In the genomic region with DNA sequence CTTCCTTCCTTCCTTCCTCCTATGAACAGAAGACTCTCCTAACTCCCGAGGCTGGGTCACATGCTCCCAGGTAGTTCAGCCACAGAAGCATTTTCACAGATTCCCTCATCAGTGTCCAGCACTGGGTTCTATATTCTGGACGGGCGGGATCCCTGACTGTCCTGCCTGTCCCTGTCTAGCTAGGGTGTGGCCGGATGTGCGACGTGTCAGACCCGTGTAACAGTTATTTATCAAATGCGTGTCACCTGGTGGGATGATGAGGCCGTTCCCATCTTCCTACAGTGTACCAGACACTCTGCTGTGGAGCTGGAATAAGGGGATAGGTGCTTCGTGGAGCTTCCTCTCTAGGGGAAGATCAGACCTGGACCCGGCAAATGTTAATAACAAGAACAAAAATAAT, we compare ENCODE assay signal across 19 cellular contexts.
A peak's percentile ranks its signal among the peaks of the same experiment; 100 is the strongest.
DNase-seq lines count a peak whose midpoint lies in the region; ATAC-seq, FAIRE-seq and TF ChIP-seq lines count a peak whose summit lies in the region.
"Had no signal": no experiment of that assay in that cellular context is flagged by ENCODE, and none has a peak within 500 bp of the region (broad histone marks: within the 10 kb centered on the region; RNA-seq: fewer than 3 reads in every experiment).

No MANE protein-coding gene starts in this region.

- no peaks in the 10 kb centered on the region for H3K4me1 Mint-ChIP-seq in activated CD8-positive, alpha-beta T cell treated with anti-CD3 and anti-CD28 coated beads, Interleukin-2, amount 10 ng/mL, durations not matched to agents 7 days and 5 days (ENCODE audit: low read depth)
- no peaks in the 10 kb centered on the region for H3K4me1 Mint-ChIP-seq in activated CD8-positive, alpha-beta T cell treated with anti-CD3 and anti-CD28 coated beads for 36 hours (ENCODE audit: low read depth)
- peaks cover 3% of the 10 kb centered on the region for H3K4me1 Mint-ChIP-seq in type B pancreatic cell (ENCODE audit: unreplicated experiment)
- H3K4me1 Mint-ChIP-seq: IgD-negative memory B cell had no signal

- no peak for TF ChIP-seq POLR2A in Peyer's patch (IDR thresholded peaks at IDR 0.05)

- H3K4me3 Mint-ChIP-seq in activated CD8-positive, alpha-beta T cell treated with anti-CD3 and anti-CD28 coated beads, Interleukin-2, amount 10 ng/mL, durations not matched to agents 7 days and 5 days, result no peak overlapping the region
- H3K4me3 Mint-ChIP-seq in activated CD8-positive, alpha-beta T cell treated with anti-CD3 and anti-CD28 coated beads for 36 hours, result no peak overlapping the region
- no peak overlapping the region for H3K4me3 Mint-ChIP-seq in type B pancreatic cell
- H3K4me3 Mint-ChIP-seq: IgD-negative memory B cell had no signal

- no peak for TF ChIP-seq CTCF in activated CD8-positive, alpha-beta T cell treated with anti-CD3 and anti-CD28 coated beads for 36 hours (IDR thresholded peaks at IDR 0.05)
- TF ChIP-seq CTCF in type B pancreatic cell (conservative IDR thresholded peaks at IDR 0.05) (no peak), Peyer's patch (IDR thresholded peaks at IDR 0.05) (no peak)

- H3K4me1 ChIP-seq in Peyer's patch, result no peaks in the 10 kb centered on the region
- H3K4me1 ChIP-seq: A549, SJSA1 had no signal

- peaks cover 2% of the 10 kb centered on the region for H3K27me3 Mint-ChIP-seq in activated CD8-positive, alpha-beta T cell treated with anti-CD3 and anti-CD28 coated beads, Interleukin-2, amount 10 ng/mL, durations not matched to agents 7 days and 5 days (ENCODE audit: low read depth)
- H3K27me3 Mint-ChIP-seq in activated CD8-positive, alpha-beta T cell treated with anti-CD3 and anti-CD28 coated beads for 36 hours, result peaks cover 28% of the 10 kb centered on the region
- peaks cover 29% of the 10 kb centered on the region for H3K27me3 Mint-ChIP-seq in type B pancreatic cell
- H3K27me3 Mint-ChIP-seq: IgD-negative memory B cell had no signal

- no peak overlapping the region for H3K27ac Mint-ChIP-seq in activated CD8-positive, alpha-beta T cell treated with anti-CD3 and anti-CD28 coated beads, Interleukin-2, amount 10 ng/mL, durations not matched to agents 7 days and 5 days
- no peak overlapping the region for H3K27ac Mint-ChIP-seq in activated CD8-positive, alpha-beta T cell treated with anti-CD3 and anti-CD28 coated beads for 36 hours
- H3K27ac Mint-ChIP-seq in type B pancreatic cell, result no peak overlapping the region
- H3K27ac Mint-ChIP-seq: IgD-negative memory B cell had no signal

- DNase-seq in activated CD8-positive, alpha-beta T cell treated with anti-CD3 and anti-CD28 coated beads, Interleukin-2, amount 10 ng/mL, durations not matched to agents 7 days and 5 days, result peak; percentile 9
- DNase-seq in activated CD8-positive, alpha-beta T cell treated with anti-CD3 and anti-CD28 coated beads for 36 hours, result no peak
- DNase-seq in NCI-H146 treated with DMSO at 0.1 percent for 48 hours (lab: John Stamatoyannopoulos, UW; ENCODE audit: unreplicated experiment) (peak; percentile 52), SW480 (ENCODE audit: low spot score) (peak; percentile 65), type B pancreatic cell (ENCODE audit: extremely low spot score, unreplicated experiment) (peak; percentile 37), frontal cortex (ENCODE audit: low spot score in 2 of 2) (no peak), Peyer's patch (no peak)
- DNase-seq: NCI-H1105, NCI-H187, NCI-H774, SW 1271 had no signal

- POLR2A ChIA-PET in activated CD8-positive, alpha-beta T cell treated with anti-CD3 and anti-CD28 coated beads, Interleukin-2, amount 10 ng/mL, durations not matched to agents 7 days and 5 days (lab: Charles Lee), result no interaction called here
- POLR2A ChIA-PET in activated CD8-positive, alpha-beta T cell treated with anti-CD3 and anti-CD28 coated beads for 36 hours (lab: Charles Lee), result no interaction called here

- no peak overlapping the region for H3K27ac ChIP-seq in Peyer's patch
- H3K27ac ChIP-seq: A549, C4-2B, RWPE1, SJSA1 had no signal

- H3K4me3 ChIP-seq in Peyer's patch, result no peak overlapping the region
- H3K4me3 ChIP-seq: A549, SJSA1 had no signal

- H3K36me3 ChIP-seq in Peyer's patch, result no peaks in the 10 kb centered on the region
- H3K36me3 ChIP-seq: SJSA1 had no signal

- intact Hi-C loops in activated CD8-positive, alpha-beta T cell treated with anti-CD3 and anti-CD28 coated beads for 36 hours (cut with micrococcal nuclease), result no loop called here

- no peaks in the 10 kb centered on the region for H3K36me3 Mint-ChIP-seq in activated CD8-positive, alpha-beta T cell treated with anti-CD3 and anti-CD28 coated beads, Interleukin-2, amount 10 ng/mL, durations not matched to agents 7 days and 5 days (ENCODE audit: low read depth)
- no peaks in the 10 kb centered on the region for H3K36me3 Mint-ChIP-seq in activated CD8-positive, alpha-beta T cell treated with anti-CD3 and anti-CD28 coated beads for 36 hours (ENCODE audit: low read depth)
- H3K36me3 Mint-ChIP-seq in type B pancreatic cell, result no peaks in the 10 kb centered on the region
- H3K36me3 Mint-ChIP-seq: IgD-negative memory B cell had no signal

- H3K9me3 Mint-ChIP-seq in activated CD8-positive, alpha-beta T cell treated with anti-CD3 and anti-CD28 coated beads, Interleukin-2, amount 10 ng/mL, durations not matched to agents 7 days and 5 days (ENCODE audit: insufficient read depth), result no peaks in the 10 kb centered on the region
- H3K9me3 Mint-ChIP-seq in activated CD8-positive, alpha-beta T cell treated with anti-CD3 and anti-CD28 coated beads for 36 hours, result no peaks in the 10 kb centered on the region
- no peaks in the 10 kb centered on the region for H3K9me3 Mint-ChIP-seq in type B pancreatic cell

- no peak for ATAC-seq in activated CD8-positive, alpha-beta T cell treated with anti-CD3 and anti-CD28 coated beads, Interleukin-2, amount 10 ng/mL, durations not matched to agents 7 days and 5 days
- no peak for ATAC-seq in activated CD8-positive, alpha-beta T cell treated with anti-CD3 and anti-CD28 coated beads for 36 hours
- no peak for ATAC-seq in HG03457 (IDR thresholded peaks at IDR 0.05; ENCODE audit: unreplicated experiment)
- ATAC-seq: A549 had no signal

- no peaks in the 10 kb centered on the region for H3K9me3 ChIP-seq in Peyer's patch
- H3K9me3 ChIP-seq: A549, SJSA1 had no signal

- FAIRE-seq in frontal cortex (lab: Jason Lieb, UNC), result no peak
- FAIRE-seq: A549, GM19239, HTR-8/SVneo had no signal

- H3K27me3 ChIP-seq in Peyer's patch, result no peaks in the 10 kb centered on the region

- CTCF ChIA-PET in activated CD8-positive, alpha-beta T cell treated with anti-CD3 and anti-CD28 coated beads, Interleukin-2, amount 10 ng/mL, durations not matched to agents 7 days and 5 days (lab: Charles Lee), result no interaction called here
- CTCF ChIA-PET in activated CD8-positive, alpha-beta T cell treated with anti-CD3 and anti-CD28 coated beads for 36 hours (lab: Charles Lee), result no interaction called here

Comparison
In these comparisons a context has a peak if more than half of its experiments do, and no peak if none do; other contexts are left out.
1. DNase-seq: peak in activated CD8-positive, alpha-beta T cell treated with anti-CD3 and anti-CD28 coated beads, Interleukin-2, amount 10 ng/mL, durations not matched to agents 7 days and 5 days (single experiment), NCI-H146 treated with DMSO at 0.1 percent for 48 hours (single experiment), SW480 (single experiment) and type B pancreatic cell (single experiment); none in activated CD8-positive, alpha-beta T cell treated with anti-CD3 and anti-CD28 coated beads for 36 hours (single experiment), frontal cortex (0 of 2) and Peyer's patch (0 of 3).